In the genomic region with DNA sequence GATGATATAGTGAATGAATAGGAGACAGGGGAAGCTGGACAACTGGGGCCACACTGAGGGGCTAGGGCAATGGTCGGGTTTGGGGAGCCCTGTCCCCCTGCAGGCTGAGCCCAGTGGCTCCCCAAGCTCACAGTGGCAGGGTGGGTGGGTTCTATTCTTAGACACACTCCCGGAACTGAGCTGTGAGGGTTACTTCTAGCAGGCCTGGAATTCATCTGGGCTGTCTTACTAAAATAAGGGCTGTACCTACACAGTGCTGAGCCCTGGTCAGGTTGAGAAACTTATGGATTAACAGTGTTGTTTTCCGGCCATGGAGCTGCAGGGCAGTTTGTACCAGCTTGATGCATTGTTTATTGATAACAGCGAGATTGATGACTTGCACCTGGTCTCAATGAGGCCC, we compare ENCODE assay signal across 23 cellular contexts. TPM values are rescaled to one million over a fixed set of nuclear protein-coding genes. Genes with fewer than 3 reads are reported as not detected.
DNase-seq lines count a peak whose midpoint lies in the region; ATAC-seq and TF ChIP-seq lines count a peak whose summit lies in the region.
"Had no signal": no experiment of that assay in that cellular context is flagged by ENCODE, and none has a peak within 500 bp of the region (broad histone marks: within the 10 kb centered on the region; RNA-seq: fewer than 3 reads in every experiment).

No MANE protein-coding gene starts in this region.

- peak in 1 of 2 donors; percentile 70 for DNase-seq in cardiac muscle cell (ENCODE audit: low read depth in 1 of 2, low spot score in 1 of 2)
- DNase-seq in left cardiac atrium, result no peak
- no peak for DNase-seq in stimulated activated naive CD8-positive, alpha-beta T cell treated with anti-CD3 and anti-CD28 coated beads, Interleukin-15, amount 100 ng/mL, for 72 hours
- no peak for DNase-seq in activated T-helper 1 cell treated with anti-CD3 and anti-CD28 coated beads, Interleukin-12 subunit alpha, Interleukin-12 subunit beta, Interleukin-2, Interleukin-4 antibody, amounts not matched to agents 30 ng/mL and 10 ng/mL and 1 ng/mL, durations not matched to agents 14 hours and 24 hours and 36 hours (ENCODE audit: low spot score)
- no peak for DNase-seq in thoracic aorta (ENCODE audit: low spot score)
- no peak for DNase-seq in Kasumi-1 (lab: John Stamatoyannopoulos, UW)
- DNase-seq in HK-2 (ENCODE audit: unreplicated experiment), result no peak
- DNase-seq: 8988T; ACHN; AML-193; BE2C; CD4-positive, CD25-positive, alpha-beta regulatory T cell; CD8-positive, alpha-beta T cell; DMS 273 treated with DMSO at 0.1 percent for 48 hours; EL; GDM1; H9 had no signal

- no peak overlapping the region for H3K4me3 ChIP-seq in cardiac muscle cell
- H3K4me3 ChIP-seq in thoracic aorta, result no peak overlapping the region
- H3K4me3 ChIP-seq: A549, GM12878, GM23338 had no signal

- H3K27me3 Mint-ChIP-seq in stimulated activated naive CD8-positive, alpha-beta T cell treated with anti-CD3 and anti-CD28 coated beads, Interleukin-15, Interleukin-2, amounts not matched to agents 100 ng/mL and 50 ng/mL, for 24 hours, result no peaks in the 10 kb centered on the region
- H3K27me3 Mint-ChIP-seq in stimulated activated naive CD8-positive, alpha-beta T cell treated with anti-CD3 and anti-CD28 coated beads, Interleukin-15, amount 100 ng/mL, for 72 hours, result no peaks in the 10 kb centered on the region
- H3K27me3 Mint-ChIP-seq in activated T-helper 1 cell treated with anti-CD3 and anti-CD28 coated beads, Interleukin-12 subunit alpha, Interleukin-12 subunit beta, Interleukin-2, Interleukin-4 antibody, amounts not matched to agents 30 ng/mL and 10 ng/mL and 1 ng/mL, durations not matched to agents 14 hours and 24 hours and 36 hours (ENCODE audit: insufficient read depth), result peaks cover 2% of the 10 kb centered on the region
- H3K27me3 Mint-ChIP-seq: CD4-positive, CD25-positive, alpha-beta regulatory T cell had no signal

- TF ChIP-seq CTCF in cardiac muscle cell (IDR thresholded peaks at IDR 0.05; ENCODE audit: low read depth, low read length) (no peak), thoracic aorta (IDR thresholded peaks at IDR 0.05) (no peak)

- ATAC-seq in left cardiac atrium, result no peak
- ATAC-seq in stimulated activated naive CD8-positive, alpha-beta T cell treated with anti-CD3 and anti-CD28 coated beads, Interleukin-15, amount 100 ng/mL, for 72 hours, result no peak
- peak; percentile 34 for ATAC-seq in thoracic aorta (ENCODE audit: insufficient number of reproducible peaks, low FRiP score, low read depth)
- ATAC-seq: A549; CD8-positive, alpha-beta T cell; GM12878; GM23338; HCT116 had no signal

- H3K9me3 ChIP-seq in cardiac muscle cell (ENCODE audit: low read depth), result no peaks in the 10 kb centered on the region
- no peaks in the 10 kb centered on the region for H3K9me3 ChIP-seq in thoracic aorta
- H3K9me3 ChIP-seq: A549, BE2C had no signal

- H3K36me3 Mint-ChIP-seq in stimulated activated naive CD8-positive, alpha-beta T cell treated with anti-CD3 and anti-CD28 coated beads, Interleukin-15, Interleukin-2, amounts not matched to agents 100 ng/mL and 50 ng/mL, for 24 hours (ENCODE audit: low read depth), result no peaks in the 10 kb centered on the region
- no peaks in the 10 kb centered on the region for H3K36me3 Mint-ChIP-seq in activated T-helper 1 cell treated with anti-CD3 and anti-CD28 coated beads, Interleukin-12 subunit alpha, Interleukin-12 subunit beta, Interleukin-2, Interleukin-4 antibody, amounts not matched to agents 30 ng/mL and 10 ng/mL and 1 ng/mL, durations not matched to agents 14 hours and 24 hours and 36 hours (ENCODE audit: low read depth)
- H3K36me3 Mint-ChIP-seq: CD4-positive, CD25-positive, alpha-beta regulatory T cell; CD8-positive, alpha-beta T cell had no signal

- H3K27ac Mint-ChIP-seq in stimulated activated naive CD8-positive, alpha-beta T cell treated with anti-CD3 and anti-CD28 coated beads, Interleukin-15, Interleukin-2, amounts not matched to agents 100 ng/mL and 50 ng/mL, for 24 hours, result peak overlapping the region; percentile 6
- H3K27ac Mint-ChIP-seq in stimulated activated naive CD8-positive, alpha-beta T cell treated with anti-CD3 and anti-CD28 coated beads, Interleukin-15, amount 100 ng/mL, for 72 hours, result no peak overlapping the region
- peak overlapping the region; percentile 10 for H3K27ac Mint-ChIP-seq in activated T-helper 1 cell treated with anti-CD3 and anti-CD28 coated beads, Interleukin-12 subunit alpha, Interleukin-12 subunit beta, Interleukin-2, Interleukin-4 antibody, amounts not matched to agents 30 ng/mL and 10 ng/mL and 1 ng/mL, durations not matched to agents 14 hours and 24 hours and 36 hours
- H3K27ac Mint-ChIP-seq: CD4-positive, CD25-positive, alpha-beta regulatory T cell; CD8-positive, alpha-beta T cell; GM23338 had no signal

- intact Hi-C loops in left cardiac atrium (cut with DNase I), result no loop called here
- intact Hi-C loops in activated T-helper 1 cell treated with anti-CD3 and anti-CD28 coated beads, Interleukin-12 subunit alpha, Interleukin-12 subunit beta, Interleukin-2, Interleukin-4 antibody, amounts not matched to agents 30 ng/mL and 10 ng/mL and 1 ng/mL, durations not matched to agents 14 hours and 24 hours and 36 hours (cut with micrococcal nuclease), result no loop called here

- H3K36me3 ChIP-seq in cardiac muscle cell (no peaks in the 10 kb centered on the region), thoracic aorta (no peaks in the 10 kb centered on the region)
- H3K36me3 ChIP-seq: BE2C had no signal

- no peaks in the 10 kb centered on the region for H3K27me3 ChIP-seq in cardiac muscle cell
- H3K27me3 ChIP-seq in thoracic aorta (replicated peaks; ENCODE audit: insufficient read depth), result no peaks in the 10 kb centered on the region
- H3K27me3 ChIP-seq: BE2C had no signal

- H3K4me1 ChIP-seq in cardiac muscle cell (ENCODE audit: low read depth) (peaks cover 33% of the 10 kb centered on the region), thoracic aorta (ENCODE audit: control insufficient read depth in 1 of 2, low read depth in 2 of 2) (no peaks in the 10 kb centered on the region)
- H3K4me1 ChIP-seq: A549 had no signal

- no peak overlapping the region for H3K4me3 Mint-ChIP-seq in stimulated activated naive CD8-positive, alpha-beta T cell treated with anti-CD3 and anti-CD28 coated beads, Interleukin-15, Interleukin-2, amounts not matched to agents 100 ng/mL and 50 ng/mL, for 24 hours
- no peak overlapping the region for H3K4me3 Mint-ChIP-seq in stimulated activated naive CD8-positive, alpha-beta T cell treated with anti-CD3 and anti-CD28 coated beads, Interleukin-15, amount 100 ng/mL, for 72 hours
- no peak overlapping the region for H3K4me3 Mint-ChIP-seq in activated T-helper 1 cell treated with anti-CD3 and anti-CD28 coated beads, Interleukin-12 subunit alpha, Interleukin-12 subunit beta, Interleukin-2, Interleukin-4 antibody, amounts not matched to agents 30 ng/mL and 10 ng/mL and 1 ng/mL, durations not matched to agents 14 hours and 24 hours and 36 hours
- H3K4me3 Mint-ChIP-seq: CD4-positive, CD25-positive, alpha-beta regulatory T cell; CD8-positive, alpha-beta T cell; GM23338; H9 had no signal

- H3K27ac ChIP-seq in cardiac muscle cell (peak overlapping the region; percentile 29), thoracic aorta (no peak overlapping the region)
- H3K27ac ChIP-seq: A549, C4-2B had no signal

- no peaks in the 10 kb centered on the region for H3K4me1 Mint-ChIP-seq in stimulated activated naive CD8-positive, alpha-beta T cell treated with anti-CD3 and anti-CD28 coated beads, Interleukin-15, Interleukin-2, amounts not matched to agents 100 ng/mL and 50 ng/mL, for 24 hours (ENCODE audit: low read depth)
- H3K4me1 Mint-ChIP-seq in stimulated activated naive CD8-positive, alpha-beta T cell treated with anti-CD3 and anti-CD28 coated beads, Interleukin-15, amount 100 ng/mL, for 72 hours, result no peaks in the 10 kb centered on the region
- H3K4me1 Mint-ChIP-seq in activated T-helper 1 cell treated with anti-CD3 and anti-CD28 coated beads, Interleukin-12 subunit alpha, Interleukin-12 subunit beta, Interleukin-2, Interleukin-4 antibody, amounts not matched to agents 30 ng/mL and 10 ng/mL and 1 ng/mL, durations not matched to agents 14 hours and 24 hours and 36 hours (ENCODE audit: low read depth), result no peaks in the 10 kb centered on the region
- H3K4me1 Mint-ChIP-seq: CD4-positive, CD25-positive, alpha-beta regulatory T cell; GM23338 had no signal

- no peaks in the 10 kb centered on the region for H3K9me3 Mint-ChIP-seq in stimulated activated naive CD8-positive, alpha-beta T cell treated with anti-CD3 and anti-CD28 coated beads, Interleukin-15, Interleukin-2, amounts not matched to agents 100 ng/mL and 50 ng/mL, for 24 hours
- no peaks in the 10 kb centered on the region for H3K9me3 Mint-ChIP-seq in stimulated activated naive CD8-positive, alpha-beta T cell treated with anti-CD3 and anti-CD28 coated beads, Interleukin-15, amount 100 ng/mL, for 72 hours
- H3K9me3 Mint-ChIP-seq in activated T-helper 1 cell treated with anti-CD3 and anti-CD28 coated beads, Interleukin-12 subunit alpha, Interleukin-12 subunit beta, Interleukin-2, Interleukin-4 antibody, amounts not matched to agents 30 ng/mL and 10 ng/mL and 1 ng/mL, durations not matched to agents 14 hours and 24 hours and 36 hours, result no peaks in the 10 kb centered on the region
- H3K9me3 Mint-ChIP-seq: CD4-positive, CD25-positive, alpha-beta regulatory T cell; CD8-positive, alpha-beta T cell; GM23338; H9 had no signal

RNA-seq across cellular contexts. Expression of a gene that starts 58.8 kb away (rescaled TPM):
- total RNA-seq in cardiac muscle cell, result 58.5 and 64.5 TPM in 2 replicates
- 87.8 and 88.6 TPM in 2 replicates for polyA plus RNA-seq in cardiac muscle cell
- total RNA-seq in left cardiac atrium, result 10 to 100 TPM; 27.9 to 28.2 TPM
- total RNA-seq in activated T-helper 1 cell treated with anti-CD3 and anti-CD28 coated beads, Interleukin-12 subunit alpha, Interleukin-12 subunit beta, Interleukin-2, Interleukin-4 antibody, amounts not matched to agents 30 ng/mL and 10 ng/mL and 1 ng/mL, durations not matched to agents 14 hours and 24 hours and 36 hours, result 50.0 and 50.8 TPM in 2 replicates
- total RNA-seq in thoracic aorta, result 10 to 100 TPM; 39.5 to 56.1 TPM

Comparison
In these comparisons a context has a peak if more than half of its experiments do, and no peak if none do; other contexts are left out.
1. H3K27ac Mint-ChIP-seq: peak in stimulated activated naive CD8-positive, alpha-beta T cell treated with anti-CD3 and anti-CD28 coated beads, Interleukin-15, Interleukin-2, amounts not matched to agents 100 ng/mL and 50 ng/mL, for 24 hours (single experiment) and activated T-helper 1 cell treated with anti-CD3 and anti-CD28 coated beads, Interleukin-12 subunit alpha, Interleukin-12 subunit beta, Interleukin-2, Interleukin-4 antibody, amounts not matched to agents 30 ng/mL and 10 ng/mL and 1 ng/mL, durations not matched to agents 14 hours and 24 hours and 36 hours (single experiment); none in stimulated activated naive CD8-positive, alpha-beta T cell treated with anti-CD3 and anti-CD28 coated beads, Interleukin-15, amount 100 ng/mL, for 72 hours (0 of 2).